ENCODE assay signal across 19 cellular contexts in genomic region chr4:123423819-123424218, GRCh38. TPM values are rescaled to one million over a fixed set of nuclear protein-coding genes. Genes with fewer than 3 reads are reported as not detected.
DNase-seq lines count a peak whose midpoint lies in the region; ATAC-seq and FAIRE-seq lines count a peak whose summit lies in the region.
"Had no signal": no experiment of that assay in that cellular context is flagged by ENCODE, and none has a peak within 500 bp of the region (broad histone marks: within the 10 kb centered on the region; RNA-seq: fewer than 3 reads in every experiment).

No MANE protein-coding gene starts in this region.

- H3K4me1 Mint-ChIP-seq in activated CD4-positive, alpha-beta T cell treated with anti-CD3 and anti-CD28 coated beads for 36 hours = peaks cover 47% of the 10 kb centered on the region
- H3K4me1 Mint-ChIP-seq in activated naive CD4-positive, alpha-beta T cell treated with anti-CD3 and anti-CD28 coated beads, Interleukin-2, amount 50 U/mL, for 24 hours = peaks cover 37% of the 10 kb centered on the region
- no peaks in the 10 kb centered on the region for H3K4me1 Mint-ChIP-seq in activated T-helper 17 cell treated with anti-CD3 and anti-CD28 coated beads, Interleukin-2, amount 50 U/mL, for 72 hours

- peak overlapping the region; percentile 97 for H3K27ac Mint-ChIP-seq in activated CD4-positive, alpha-beta T cell treated with anti-CD3 and anti-CD28 coated beads for 36 hours
- peak overlapping the region; percentile 41 for H3K27ac Mint-ChIP-seq in activated naive CD4-positive, alpha-beta T cell treated with anti-CD3 and anti-CD28 coated beads, Interleukin-2, amount 50 U/mL, for 24 hours
- no peak overlapping the region for H3K27ac Mint-ChIP-seq in activated T-helper 17 cell treated with anti-CD3 and anti-CD28 coated beads, Interleukin-2, amount 50 U/mL, for 72 hours
- H3K27ac Mint-ChIP-seq: B cell had no signal

- H3K27ac ChIP-seq in small intestine (ENCODE audit: low read depth in 1 of 2, low read length in 1 of 2) = no peak overlapping the region
- H3K27ac ChIP-seq: 22Rv1 had no signal

- CTCF ChIA-PET in activated CD4-positive, alpha-beta T cell treated with anti-CD3 and anti-CD28 coated beads for 36 hours (lab: Charles Lee) = interaction anchor here (1.1 kb wide), 1 partner anchor 140 kb away, joined by 3 read pairs; no protein-coding TSS in a partner anchor

- peak overlapping the region; percentile 60 for H3K4me3 Mint-ChIP-seq in activated CD4-positive, alpha-beta T cell treated with anti-CD3 and anti-CD28 coated beads for 36 hours
- peak overlapping the region; percentile 30 for H3K4me3 Mint-ChIP-seq in activated naive CD4-positive, alpha-beta T cell treated with anti-CD3 and anti-CD28 coated beads, Interleukin-2, amount 50 U/mL, for 24 hours
- peak overlapping the region; percentile 75 for H3K4me3 Mint-ChIP-seq in activated T-helper 17 cell treated with anti-CD3 and anti-CD28 coated beads, Interleukin-2, amount 50 U/mL, for 72 hours
- H3K4me3 Mint-ChIP-seq: B cell; CD4-positive, CD25-positive, alpha-beta regulatory T cell had no signal

- H3K9me3 Mint-ChIP-seq in activated CD4-positive, alpha-beta T cell treated with anti-CD3 and anti-CD28 coated beads for 36 hours (ENCODE audit: low read depth) = peaks cover 15% of the 10 kb centered on the region
- peaks cover 8% of the 10 kb centered on the region for H3K9me3 Mint-ChIP-seq in activated naive CD4-positive, alpha-beta T cell treated with anti-CD3 and anti-CD28 coated beads, Interleukin-2, amount 50 U/mL, for 24 hours
- no peaks in the 10 kb centered on the region for H3K9me3 Mint-ChIP-seq in activated T-helper 17 cell treated with anti-CD3 and anti-CD28 coated beads, Interleukin-2, amount 50 U/mL, for 72 hours

- no peaks in the 10 kb centered on the region for H3K27me3 ChIP-seq in small intestine (ENCODE audit: control insufficient read depth in 2 of 2, insufficient read depth in 2 of 2, low read length in 2 of 2)
- H3K27me3 ChIP-seq: MG63 had no signal

- no peaks in the 10 kb centered on the region for H3K27me3 Mint-ChIP-seq in activated CD4-positive, alpha-beta T cell treated with anti-CD3 and anti-CD28 coated beads for 36 hours
- no peaks in the 10 kb centered on the region for H3K27me3 Mint-ChIP-seq in activated naive CD4-positive, alpha-beta T cell treated with anti-CD3 and anti-CD28 coated beads, Interleukin-2, amount 50 U/mL, for 24 hours
- H3K27me3 Mint-ChIP-seq in activated T-helper 17 cell treated with anti-CD3 and anti-CD28 coated beads, Interleukin-2, amount 50 U/mL, for 72 hours = no peaks in the 10 kb centered on the region

- DNase-seq in activated CD4-positive, alpha-beta T cell treated with anti-CD3 and anti-CD28 coated beads for 36 hours = no peak
- no peak for DNase-seq in activated CD4-positive, alpha-beta T cell treated with anti-CD3 and anti-CD28 coated beads, Interleukin-2, amount 50 U/mL, for 1 hour
- no peak for DNase-seq in activated naive CD4-positive, alpha-beta T cell treated with Interleukin-2 at 50 U/mL for 16 hours
- peak; percentile 30 for DNase-seq in small intestine
- no peak for DNase-seq in mesenteric fat pad (ENCODE audit: low spot score)
- no peak for DNase-seq in DMS153 treated with DMSO at 0.1 percent for 48 hours (lab: John Stamatoyannopoulos, UW; ENCODE audit: unreplicated experiment)
- DNase-seq: CD4-positive, CD25-positive, alpha-beta regulatory T cell; H7; Karpas-422; MG63; NCI-H1105; NCI-H1694; NCI-H2227 treated with DMSO at 0.1 percent for 48 hours; NCI-H524 had no signal

- POLR2A ChIA-PET in activated CD4-positive, alpha-beta T cell treated with anti-CD3 and anti-CD28 coated beads for 36 hours (lab: Charles Lee) = no interaction called here

- intact Hi-C loops in activated CD4-positive, alpha-beta T cell treated with anti-CD3 and anti-CD28 coated beads for 36 hours (cut with DNase I, micrococcal nuclease) = loop anchor here (2.0 to 5.0 kb wide), 3 partner anchors 19 to 248 kb away; no protein-coding TSS in a partner anchor

- peaks cover 0 to 2% of the 10 kb centered on the region in 2 donors for H3K4me1 ChIP-seq in small intestine (ENCODE audit: control insufficient read depth in 2 of 2, insufficient read depth in 1 of 2, low read depth in 1 of 2, low read length in 1 of 2)

- H3K9me3 ChIP-seq in small intestine (ENCODE audit: control insufficient read depth, low read depth) = no peaks in the 10 kb centered on the region

- 73 to 86% (median 84%) methylated on average over 5 of the region's 5 CpGs for WGBS in small intestine, 3 donors

- no peak overlapping the region for H3K4me3 ChIP-seq in small intestine (ENCODE audit: low read depth in 1 of 2, low read length in 2 of 2)
- H3K4me3 ChIP-seq: MG63 had no signal

- no peak for ATAC-seq in activated CD4-positive, alpha-beta T cell treated with anti-CD3 and anti-CD28 coated beads for 36 hours
- ATAC-seq in activated T-helper 17 cell treated with anti-CD3 and anti-CD28 coated beads, Interleukin-2, amount 50 U/mL, for 72 hours (replicated peaks) = no peak

- peaks cover 11% of the 10 kb centered on the region for H3K36me3 Mint-ChIP-seq in activated CD4-positive, alpha-beta T cell treated with anti-CD3 and anti-CD28 coated beads for 36 hours (ENCODE audit: low read depth)
- H3K36me3 Mint-ChIP-seq in activated naive CD4-positive, alpha-beta T cell treated with anti-CD3 and anti-CD28 coated beads, Interleukin-2, amount 50 U/mL, for 24 hours = no peaks in the 10 kb centered on the region
- no peaks in the 10 kb centered on the region for H3K36me3 Mint-ChIP-seq in activated T-helper 17 cell treated with anti-CD3 and anti-CD28 coated beads, Interleukin-2, amount 50 U/mL, for 72 hours (ENCODE audit: low read depth)
- H3K36me3 Mint-ChIP-seq: CD4-positive, CD25-positive, alpha-beta regulatory T cell had no signal

- H3K36me3 ChIP-seq in small intestine (ENCODE audit: control insufficient read depth in 2 of 2, insufficient read depth in 2 of 2, low read length in 2 of 2) = no peaks in the 10 kb centered on the region
- H3K36me3 ChIP-seq: MG63 had no signal

- FAIRE-seq in small intestine (lab: Jason Lieb, UNC) = no peak
- FAIRE-seq: RCC 7860 had no signal

RNA-seq across cellular contexts. Expression of gene SPRY1, which starts 27.2 kb away (rescaled TPM):
- total RNA-seq in activated CD4-positive, alpha-beta T cell treated with anti-CD3 and anti-CD28 coated beads for 36 hours = 10 to 100 TPM; 51.2 to 52.0 TPM
- total RNA-seq in activated T-helper 17 cell treated with anti-CD3 and anti-CD28 coated beads, Interleukin-2, amount 50 U/mL, for 72 hours = 10 to 100 TPM in 1 of 2 donors, 1 to 10 TPM in 1; 9.8 to 76.0 TPM
- 10 to 100 TPM in 2 of 3 donors, 1 to 10 TPM in 1; 6.5 to 28.6 (median 11.9) TPM for polyA plus RNA-seq in small intestine
- 343 TPM for total RNA-seq in mesenteric fat pad
